ENCODE assay signal across 14 cellular contexts in genomic region chr12:108320503-108321293, GRCh38. TPM values are rescaled to one million over a fixed set of nuclear protein-coding genes. Genes with fewer than 3 reads are reported as not detected.
DNase-seq lines count a peak whose midpoint lies in the region; ATAC-seq and TF ChIP-seq lines count a peak whose summit lies in the region.
"Had no signal": no experiment of that assay in that cellular context is flagged by ENCODE, and none has a peak within 500 bp of the region (broad histone marks: within the 10 kb centered on the region; RNA-seq: fewer than 3 reads in every experiment).

No MANE protein-coding gene starts in this region.

- H3K36me3 Mint-ChIP-seq in CD4-positive, alpha-beta T cell (ENCODE audit: low read depth), result no peaks in the 10 kb centered on the region
- H3K36me3 Mint-ChIP-seq: activated CD8-positive, alpha-beta memory T cell treated with anti-CD3 and anti-CD28 coated beads, Interleukin-2, amount 10 ng/mL, durations not matched to agents 7 days and 5 days had no signal

- H3K4me3 ChIP-seq in AG09309 (ENCODE audit: control insufficient read depth, low read depth, low read length), result no peak overlapping the region
- H3K4me3 ChIP-seq: ovary, stomach had no signal

- no peaks in the 10 kb centered on the region for H3K9me3 ChIP-seq in CD4-positive, alpha-beta T cell (ENCODE audit: control insufficient read depth, low read length)
- H3K9me3 ChIP-seq: ovary, stomach had no signal

- POLR2A ChIA-PET in CD4-positive, alpha-beta T cell (lab: Charles Lee), result no interaction called here

- TF ChIP-seq CTCF in AG09309 (IDR thresholded peaks at IDR 0.05; ENCODE audit: control insufficient read depth, insufficient read depth, low read depth, low read length, missing control alignments), result peak; percentile 22
- no peak for TF ChIP-seq CTCF in CD4-positive, alpha-beta T cell (IDR thresholded peaks at IDR 0.05)

- CTCF ChIA-PET in CD4-positive, alpha-beta T cell (lab: Charles Lee), result no interaction called here

- H3K27ac ChIP-seq in CD4-positive, alpha-beta T cell (ENCODE audit: low read depth, low read length), result no peak overlapping the region
- H3K27ac ChIP-seq: ovary, stomach had no signal

- ATAC-seq in GM18867 (IDR thresholded peaks at IDR 0.05; ENCODE audit: unreplicated experiment) (peak; percentile 51), HG03025 (IDR thresholded peaks at IDR 0.05; ENCODE audit: low FRiP score, unreplicated experiment) (peak; percentile 52)
- no peak for ATAC-seq in CD4-positive, alpha-beta T cell (ENCODE audit: poor library complexity)
- ATAC-seq: activated CD8-positive, alpha-beta memory T cell treated with anti-CD3 and anti-CD28 coated beads, Interleukin-2, amount 10 ng/mL, durations not matched to agents 7 days and 5 days; left ventricle myocardium superior had no signal

- intact Hi-C loops in CD4-positive, alpha-beta T cell (cut with DNase I, micrococcal nuclease), result no loop called here

- H3K4me3 Mint-ChIP-seq in CD4-positive, alpha-beta T cell, result no peak overlapping the region
- H3K4me3 Mint-ChIP-seq: activated CD8-positive, alpha-beta memory T cell treated with anti-CD3 and anti-CD28 coated beads, Interleukin-2, amount 10 ng/mL, durations not matched to agents 7 days and 5 days had no signal

- H3K27me3 ChIP-seq in CD4-positive, alpha-beta T cell (ENCODE audit: control insufficient read depth, insufficient read depth, low read length), result no peaks in the 10 kb centered on the region
- H3K27me3 ChIP-seq: ovary had no signal

- H3K27ac Mint-ChIP-seq in CD4-positive, alpha-beta T cell, result no peak overlapping the region
- H3K27ac Mint-ChIP-seq: activated CD8-positive, alpha-beta memory T cell treated with anti-CD3 and anti-CD28 coated beads, Interleukin-2, amount 10 ng/mL, durations not matched to agents 7 days and 5 days had no signal

- DNase-seq in AG09309 (ENCODE audit: low read depth) (no peak), UCSD-AML1 (lab: John Stamatoyannopoulos, UW; ENCODE audit: unreplicated experiment) (peak; percentile 47), H4 (ENCODE audit: low spot score) (no peak), NCI-H446 (lab: John Stamatoyannopoulos, UW) (no peak), DMS53 (lab: John Stamatoyannopoulos, UW) (no peak)
- DNase-seq in CD4-positive, alpha-beta T cell, result no peak
- DNase-seq: activated CD8-positive, alpha-beta memory T cell treated with anti-CD3 and anti-CD28 coated beads, Interleukin-2, amount 10 ng/mL, durations not matched to agents 7 days and 5 days; left ventricle myocardium superior; NCI-H526 treated with DMSO at 0.1 percent for 48 hours; ovary; stimulated activated CD4-positive, alpha-beta T cell treated with anti-CD3 and anti-CD28 coated beads, Interleukin-4, amount 100 ng/mL, for 1 hour; stomach had no signal

- H3K4me1 Mint-ChIP-seq in CD4-positive, alpha-beta T cell (ENCODE audit: low read depth), result peaks cover 8% of the 10 kb centered on the region
- H3K4me1 Mint-ChIP-seq: activated CD8-positive, alpha-beta memory T cell treated with anti-CD3 and anti-CD28 coated beads, Interleukin-2, amount 10 ng/mL, durations not matched to agents 7 days and 5 days had no signal

- H3K27me3 Mint-ChIP-seq in CD4-positive, alpha-beta T cell, result peaks cover 7% of the 10 kb centered on the region

- H3K9me3 Mint-ChIP-seq in CD4-positive, alpha-beta T cell, result no peaks in the 10 kb centered on the region

RNA-seq across cellular contexts. Expression of gene CMKLR1, which starts 18.4 kb away (rescaled TPM):
- 1.5 and 1.6 TPM in 2 replicates for total RNA-seq in H4 (2014; rRNA removed; shearing (Covaris generic))
- not detected for total RNA-seq in CD4-positive, alpha-beta T cell
- total RNA-seq: activated CD8-positive, alpha-beta memory T cell treated with anti-CD3 and anti-CD28 coated beads, Interleukin-2, amount 10 ng/mL, durations not matched to agents 7 days and 5 days had no signal
